Comparison of ENCODE assay signal across 8 cellular contexts in genomic region chr10:72692057-72692891, GRCh38. TPM values are rescaled to one million over a fixed set of nuclear protein-coding genes. Genes with fewer than 3 reads are reported as not detected.
DNase-seq lines count a peak whose midpoint lies in the region; ATAC-seq and TF ChIP-seq lines count a peak whose summit lies in the region.

MCU (plus strand) TSS chr10:72692143; CDS start chr10:72692152, 9 bp downstream.

- DNase-seq in NCI-H82 (lab: John Stamatoyannopoulos, UW): peak; percentile 55
- DNase-seq in NCI-H82 treated with DMSO at 0.1 percent for 48 hours (lab: John Stamatoyannopoulos, UW; ENCODE audit: unreplicated experiment): no peak
- peak; percentile 93 for DNase-seq in NCI-H2227 (lab: John Stamatoyannopoulos, UW; ENCODE audit: unreplicated experiment)
- peak; percentile 92 for DNase-seq in activated CD4-positive, alpha-beta T cell treated with anti-CD3 and anti-CD28 coated beads, Interleukin-2, amount 50 U/mL, for 4 hours
- peak; percentile 90 to 97 for DNase-seq in dermis microvascular lymphatic vessel endothelial cell (ENCODE audit: low read depth in 2 of 2)
- DNase-seq in right lobe of liver: peak; percentile 96 to 98 (median 98)
- DNase-seq in stimulated activated CD4-positive, alpha-beta T cell treated with anti-CD3 and anti-CD28 coated beads, Interleukin-4, amount 100 ng/mL, for 1 hour: peak; percentile 93

- TF ChIP-seq CTCF in right lobe of liver (IDR thresholded peaks at IDR 0.05): peak in 1 of 4 donors; percentile 6

- intact Hi-C loops in right lobe of liver (cut with DNase I): no loop called here

- no peaks in the 10 kb centered on the region for H3K27me3 ChIP-seq in right lobe of liver

- TF ChIP-seq POLR2A in right lobe of liver (IDR thresholded peaks at IDR 0.05): peak; percentile 97

- peaks cover 0 to 9% (median 1%) of the 10 kb centered on the region in 4 donors for H3K4me1 ChIP-seq in right lobe of liver

- ATAC-seq in HG02973 (IDR thresholded peaks at IDR 0.05; ENCODE audit: unreplicated experiment) (peak; percentile 82), right lobe of liver (peak; percentile 94 to 98 (median 97))

- no peaks in the 10 kb centered on the region for H3K9me3 ChIP-seq in right lobe of liver

- H3K4me3 ChIP-seq in right lobe of liver: peak within 1 kb of the TSS; percentile 69 to 76 (median 73)

- WGBS in right lobe of liver (ENCODE audit: insufficient coverage, low coverage, low lambda C conversion rate, missing lambda C conversion rate): 0% methylated on average over 21 of the region's 85 CpGs

- H3K36me3 ChIP-seq in right lobe of liver: no peaks in the 10 kb centered on the region

- peak within 1 kb of the TSS; percentile 83 to 91 (median 84) for H3K27ac ChIP-seq in right lobe of liver

RNA-seq across cellular contexts. Expression of gene MCU, which starts in this region (rescaled TPM):
- 37.7 and 39.0 TPM in 2 replicates for total RNA-seq in dermis microvascular lymphatic vessel endothelial cell
- total RNA-seq in right lobe of liver: 10 to 100 TPM in 4 of 6 experiments, 1 to 10 TPM in 2; 6.2 to 14.6 (median 10.4) TPM
